19 cellular contexts compared by ENCODE assay signal in genomic region chr3:122151480-122151879, GRCh38. TPM values are rescaled to one million over a fixed set of nuclear protein-coding genes. Genes with fewer than 3 reads are reported as not detected.
DNase-seq lines count a peak whose midpoint lies in the region; ATAC-seq and TF ChIP-seq lines count a peak whose summit lies in the region.
"Had no signal": no experiment of that assay in that cellular context is flagged by ENCODE, and none has a peak within 500 bp of the region (broad histone marks: within the 10 kb centered on the region; RNA-seq: fewer than 3 reads in every experiment).

No MANE protein-coding gene starts in this region.

- in situ Hi-C loops in GM23248 (cut with MboI) = no loop called here

- BruUV-seq in PC-3 (replicated peaks; lab: Mats Ljungman, UMichigan) = no TSS peak

- H4K20me1 ChIP-seq in GM23248 (ENCODE audit: insufficient read depth) = no peaks in the 10 kb centered on the region
- no peaks in the 10 kb centered on the region for H4K20me1 ChIP-seq in PC-3 (ENCODE audit: low read length)
- H4K20me1 ChIP-seq: BLaER1 had no signal

- H3K36me3 ChIP-seq in GM23248 (ENCODE audit: low read depth) (no peaks in the 10 kb centered on the region), PC-3 (ENCODE audit: low read depth, low read length) (no peaks in the 10 kb centered on the region)
- H3K36me3 ChIP-seq: BLaER1, SJCRH30 had no signal

- 26 to 35% methylated on average over 2 of the region's 2 CpGs for WGBS in GM23248 (ENCODE audit: low coverage in 1 of 2, low lambda C conversion rate in 2 of 2, missing lambda C conversion rate in 2 of 2), 2 experiments

- H3K9me3 ChIP-seq in GM23248 (ENCODE audit: low read depth) (peaks cover 5% of the 10 kb centered on the region), PC-3 (ENCODE audit: low read length) (peaks cover 15% of the 10 kb centered on the region)

- H3K4me1 ChIP-seq in GM23248 (ENCODE audit: insufficient read depth) (no peaks in the 10 kb centered on the region), PC-3 (ENCODE audit: insufficient read depth, low read length) (no peaks in the 10 kb centered on the region)
- H3K4me1 ChIP-seq: SJCRH30 had no signal

- ATAC-seq in PC-3 (no peak), HG03520 (IDR thresholded peaks at IDR 0.05; ENCODE audit: unreplicated experiment) (no peak)
- ATAC-seq: CD8-positive, alpha-beta T cell; K562 had no signal

- intact Hi-C loops in PC-3 (cut with micrococcal nuclease) = no loop called here

- CTCF ChIA-PET in PC-3 (lab: Charles Lee) = no interaction called here

- DNase-seq in GM23248 (peak; percentile 12), PC-3 (peak; percentile 36), dermis blood vessel endothelial cell (peak; percentile 27), kidney glomerular epithelial cell (lab: John Stamatoyannopoulos, UW) (peak; percentile 4), NCI-H446 treated with DMSO at 0.1 percent for 48 hours (lab: John Stamatoyannopoulos, UW) (no peak), DMS114 treated with DMSO at 0.1 percent for 48 hours (lab: John Stamatoyannopoulos, UW; ENCODE audit: unreplicated experiment) (no peak), superior temporal gyrus (ENCODE audit: extremely low spot score) (no peak)
- DNase-seq: CD8-positive, alpha-beta T cell; DMS79; H9; NCI-H1694 treated with DMSO at 0.1 percent for 48 hours; NCI-H2107; NCI-H510A treated with DMSO at 0.1 percent for 48 hours; NCI-H774; SJCRH30 had no signal

- H3K9me2 ChIP-seq in GM23248 (ENCODE audit: insufficient read depth) (no peaks in the 10 kb centered on the region), PC-3 (replicated peaks; ENCODE audit: low read length) (no peaks in the 10 kb centered on the region)

- TF ChIP-seq CTCF in PC-3 (conservative IDR thresholded peaks at IDR 0.05; ENCODE audit: low read depth, low read length) = no peak

- no peak overlapping the region for H3K9ac ChIP-seq in GM23248
- no peak overlapping the region for H3K9ac ChIP-seq in PC-3 (ENCODE audit: low read length)
- H3K9ac ChIP-seq: BLaER1 had no signal

- H3K27ac ChIP-seq in GM23248 (no peak overlapping the region), PC-3 (ENCODE audit: low read length) (no peak overlapping the region)
- H3K27ac ChIP-seq: BLaER1, SJCRH30 had no signal

- H3K79me2 ChIP-seq in GM23248 (ENCODE audit: insufficient read depth) (no peaks in the 10 kb centered on the region), PC-3 (ENCODE audit: low read length) (no peaks in the 10 kb centered on the region)

- POLR2A ChIA-PET in PC-3 (lab: Charles Lee; ENCODE audit: unreplicated experiment) = interaction anchor here (0.8 kb wide), 1 partner anchor 124 kb away, joined by 17 read pairs; no protein-coding TSS in a partner anchor

- H3K4me3 ChIP-seq in GM23248 (no peak overlapping the region), PC-3 (ENCODE audit: low read length) (no peak overlapping the region)
- H3K4me3 ChIP-seq: BLaER1, K562, SJCRH30 had no signal

- H3K27me3 ChIP-seq in GM23248 (replicated peaks; ENCODE audit: insufficient read depth) = no peaks in the 10 kb centered on the region
- no peaks in the 10 kb centered on the region for H3K27me3 ChIP-seq in PC-3 (ENCODE audit: low read length)
- H3K27me3 ChIP-seq: BLaER1, SJCRH30 had no signal

- H3K4me2 ChIP-seq in GM23248 (ENCODE audit: unreplicated experiment) = no peak overlapping the region
- no peak overlapping the region for H3K4me2 ChIP-seq in PC-3 (ENCODE audit: low read length)
- H3K4me2 ChIP-seq: BLaER1 had no signal

- no peaks in the 10 kb centered on the region for H3F3A ChIP-seq in GM23248 (ENCODE audit: insufficient read depth)
- H3F3A ChIP-seq in PC-3 (ENCODE audit: low read length, unreplicated experiment) = no peaks in the 10 kb centered on the region

- H2AFZ ChIP-seq in GM23248 = no peak overlapping the region
- no peak overlapping the region for H2AFZ ChIP-seq in PC-3 (ENCODE audit: low read length)

RNA-seq across cellular contexts. Expression of gene CASR, which starts 32.0 kb away (rescaled TPM):
- total RNA-seq in GM23248 (2014; rRNA removed; shearing (Covaris generic)) = not detected in 2 replicates
- not detected in 2 replicates for polyA plus RNA-seq in GM23248 (2016; fragmentation: Nextera tagmentation; extraction: Ambion mirVana)
- not detected in 2 replicates for total RNA-seq in PC-3 (2014; rRNA removed)
- total RNA-seq in dermis blood vessel endothelial cell = not detected in 2 replicates
- total RNA-seq: A673; CD8-positive, alpha-beta T cell; K562; SJCRH30 had no signal
- polyA plus RNA-seq: K562 had no signal

Comparison
In these comparisons a context has a peak if more than half of its experiments do, and no peak if none do; other contexts are left out.
1. DNase-seq: peak in GM23248 (single experiment), PC-3 (single experiment), dermis blood vessel endothelial cell (single experiment) and kidney glomerular epithelial cell (single experiment); none in NCI-H446 treated with DMSO at 0.1 percent for 48 hours (single experiment), DMS114 treated with DMSO at 0.1 percent for 48 hours (single experiment) and superior temporal gyrus (single experiment).